In genomic region chr10:58721781-58722180, GRCh38 we compare ENCODE assay signal across 20 cellular contexts.
"Had no signal": no experiment of that assay in that cellular context is flagged by ENCODE, and none has a peak within 500 bp of the region (broad histone marks: within the 10 kb centered on the region; RNA-seq: fewer than 3 reads in every experiment).

No MANE protein-coding gene starts in this region.

- H3K27ac ChIP-seq: adrenal gland, SJSA1, VCaP had no signal

- ATAC-seq: activated CD8-positive, alpha-beta T cell treated with anti-CD3 and anti-CD28 coated beads for 36 hours; T-helper 17 cell had no signal

- H3K4me3 ChIP-seq: adrenal gland, MG63, SJSA1 had no signal

- DNase-seq: activated CD4-positive, alpha-beta T cell treated with anti-CD3 and anti-CD28 coated beads for 4 hours; activated CD8-positive, alpha-beta memory T cell treated with anti-CD3 and anti-CD28 coated beads, Interleukin-2, amount 50 U/mL, for 4 hours; activated CD8-positive, alpha-beta T cell treated with anti-CD3 and anti-CD28 coated beads for 36 hours; activated naive CD4-positive, alpha-beta T cell treated with anti-CD3 and anti-CD28 coated beads, Interleukin-2, amount 50 U/mL, for 16 hours; activated naive CD8-positive, alpha-beta T cell treated with anti-CD3 and anti-CD28 coated beads, Interleukin-2, amount 10 ng/mL, durations not matched to agents 7 days and 5 days; adrenal gland; anterior cingulate cortex; MG63; MV-4-11; NCI-H1105; NCI-H1436; NCI-H187; NCI-H2081; NCI-H446; NCI-H524; SHP77; T-helper 17 cell; T1000 had no signal

- H3K9me3 ChIP-seq: adrenal gland, MG63, SJSA1 had no signal

- H3K36me3 ChIP-seq: adrenal gland, MG63, SJSA1 had no signal

- H3K4me1 ChIP-seq: adrenal gland, SJSA1 had no signal

- H3K27me3 ChIP-seq: adrenal gland, MG63, SJSA1 had no signal
